In genomic region chr18:74773171-74773624, GRCh38 we compare ENCODE assay signal across 12 cellular contexts.
DNase-seq lines count a peak whose midpoint lies in the region; ATAC-seq and TF ChIP-seq lines count a peak whose summit lies in the region.
"Had no signal": no experiment of that assay in that cellular context is flagged by ENCODE, and none has a peak within 500 bp of the region (broad histone marks: within the 10 kb centered on the region; RNA-seq: fewer than 3 reads in every experiment).

No MANE protein-coding gene starts in this region.

- H3K9ac ChIP-seq in GM23248: no peak overlapping the region

- in situ Hi-C loops in GM23248 (cut with MboI): no loop called here

- POLR2A ChIA-PET in T-cell (lab: Charles Lee): no interaction called here

- H3K27me3 Mint-ChIP-seq in T-cell: no peaks in the 10 kb centered on the region

- no peaks in the 10 kb centered on the region for H3K27me3 ChIP-seq in right lobe of liver
- H3K27me3 ChIP-seq in GM23248 (replicated peaks; ENCODE audit: insufficient read depth): no peaks in the 10 kb centered on the region

- no peak overlapping the region for H3K27ac Mint-ChIP-seq in T-cell

- H3K4me3 Mint-ChIP-seq in T-cell: no peak overlapping the region

- no peaks in the 10 kb centered on the region for H4K20me1 ChIP-seq in GM23248 (ENCODE audit: insufficient read depth)

- no peaks in the 10 kb centered on the region for H3K36me3 ChIP-seq in right lobe of liver
- no peaks in the 10 kb centered on the region for H3K36me3 ChIP-seq in GM23248 (ENCODE audit: low read depth)

- DNase-seq in GM12865 (ENCODE audit: low read depth) (peak; percentile 57), right lobe of liver (no peak), T-cell (no peak), COR-L47 (lab: John Stamatoyannopoulos, UW) (no peak), GM23248 (no peak)
- DNase-seq: aorta; DND-41; NCI-H345; stimulated activated naive CD4-positive, alpha-beta T cell treated with Interleukin-2 at 50 U/mL for 16 hours had no signal

- H3K9me3 ChIP-seq in right lobe of liver (no peaks in the 10 kb centered on the region), GM23248 (ENCODE audit: low read depth) (no peaks in the 10 kb centered on the region)

- H3K27ac ChIP-seq in right lobe of liver: no peak overlapping the region
- no peak overlapping the region for H3K27ac ChIP-seq in GM23248

- H3K9me2 ChIP-seq in GM23248 (ENCODE audit: insufficient read depth): 0 out of 2 replicates have a peak, but pooled peaks cover 4% of the 10 kb centered on the region

- H3K4me2 ChIP-seq in GM23248 (ENCODE audit: unreplicated experiment): no peak overlapping the region

- no peaks in the 10 kb centered on the region for H3K4me1 ChIP-seq in right lobe of liver
- H3K4me1 ChIP-seq in GM23248 (ENCODE audit: insufficient read depth): peaks cover 12% of the 10 kb centered on the region

- TF ChIP-seq POLR2A in right lobe of liver (IDR thresholded peaks at IDR 0.05): no peak

- no peak overlapping the region for H3K4me3 ChIP-seq in GM12865 (ENCODE audit: low read depth, low read length)
- H3K4me3 ChIP-seq in right lobe of liver: no peak overlapping the region
- no peak overlapping the region for H3K4me3 ChIP-seq in GM23248

- no peak overlapping the region for H2AFZ ChIP-seq in GM23248

- no peak for TF ChIP-seq CTCF in GM12865 (IDR thresholded peaks at IDR 0.05; ENCODE audit: insufficient read depth, low read depth, low read length, missing control alignments)
- no peak for TF ChIP-seq CTCF in right lobe of liver (IDR thresholded peaks at IDR 0.05)

- peaks cover 17% of the 10 kb centered on the region; the same call in 1 of the 2 replicates for H3F3A ChIP-seq in GM23248 (ENCODE audit: insufficient read depth)

- intact Hi-C loops in right lobe of liver (cut with DNase I): no loop called here

- peaks cover 28% of the 10 kb centered on the region for H3K36me3 Mint-ChIP-seq in T-cell

- CTCF ChIA-PET in T-cell (lab: Charles Lee): no interaction called here

- no peaks in the 10 kb centered on the region for H3K9me3 Mint-ChIP-seq in T-cell

- H3K79me2 ChIP-seq in GM23248 (ENCODE audit: insufficient read depth): no peaks in the 10 kb centered on the region

- peaks cover 0 to 5% (median 3%) of the 10 kb centered on the region in 3 donors for H3K4me1 Mint-ChIP-seq in T-cell

- WGBS in right lobe of liver (ENCODE audit: insufficient coverage, low coverage, low lambda C conversion rate, missing lambda C conversion rate): 90% methylated on average over 3 of the region's 3 CpGs
- WGBS in GM23248 (ENCODE audit: low coverage in 1 of 2, low lambda C conversion rate in 2 of 2, missing lambda C conversion rate in 2 of 2), 2 experiments: 96 to 97% methylated on average over 3 of the region's 3 CpGs

- ATAC-seq in GM19372 (IDR thresholded peaks at IDR 0.05; ENCODE audit: low read depth, unreplicated experiment) (peak; percentile 80), HG02798 (IDR thresholded peaks at IDR 0.05; ENCODE audit: poor library complexity, unreplicated experiment) (peak; percentile 82), HG03469 (IDR thresholded peaks at IDR 0.05; ENCODE audit: unreplicated experiment) (peak; percentile 74), right lobe of liver (no peak), T-cell (replicated peaks in 1 of 4) (no peak)

Comparison
In these comparisons a context has a peak if more than half of its experiments do, and no peak if none do; other contexts are left out.
1. ATAC-seq: peak in GM19372 (single experiment), HG02798 (single experiment) and HG03469 (single experiment); none in right lobe of liver (0 of 4) and T-cell (0 of 4).